In the genomic region with DNA sequence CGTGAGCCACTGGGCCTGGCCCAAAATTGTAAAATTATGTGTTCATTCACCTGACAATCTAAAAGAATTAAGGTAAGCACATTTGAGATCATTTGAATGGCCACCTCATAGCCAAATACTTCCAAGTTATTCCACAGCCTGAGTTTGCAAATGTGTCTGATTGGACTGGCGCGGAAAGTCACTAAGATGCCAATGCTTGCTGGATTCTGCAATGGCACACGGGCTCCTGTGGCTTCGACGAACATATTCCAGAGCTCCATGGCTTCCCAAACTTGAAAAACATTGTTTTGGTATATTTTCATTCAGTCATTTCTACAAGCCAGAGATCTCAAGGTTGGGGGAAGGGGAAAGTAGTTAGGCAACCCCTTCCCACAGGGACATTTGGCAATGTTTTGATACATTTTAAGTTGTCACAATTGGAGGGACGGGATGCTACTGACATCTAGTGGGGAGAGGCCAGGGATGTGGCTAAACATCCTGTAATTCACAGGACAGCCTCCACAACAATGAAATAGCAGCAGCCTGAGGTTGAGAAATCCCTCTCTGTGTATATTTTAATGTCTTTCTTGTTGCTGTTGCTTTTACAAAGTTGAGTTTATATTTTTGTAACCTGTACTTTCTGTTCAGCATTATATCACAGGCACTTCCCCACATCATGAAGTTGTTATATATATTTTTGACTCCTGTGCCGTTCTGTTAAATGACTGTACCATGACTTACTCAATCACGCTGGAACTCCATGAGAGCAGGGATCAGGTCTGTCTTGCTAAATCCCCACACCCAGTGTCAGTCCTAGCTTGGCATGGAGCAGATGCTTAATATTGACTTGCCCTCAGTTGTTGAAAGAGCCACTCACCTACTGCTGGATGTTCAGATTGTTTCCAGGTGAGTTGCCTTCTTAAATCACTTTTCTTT, we compare ENCODE assay signal across 8 cellular contexts. TPM values are rescaled to one million over a fixed set of nuclear protein-coding genes. Genes with fewer than 3 reads are reported as not detected.
DNase-seq lines count a peak whose midpoint lies in the region; ATAC-seq and TF ChIP-seq lines count a peak whose summit lies in the region.

No MANE protein-coding gene starts in this region.

- no peak overlapping the region for H3K4me3 Mint-ChIP-seq in activated CD4-positive, alpha-beta T cell treated with anti-CD3 and anti-CD28 coated beads, Interleukin-2, amount 10 ng/mL, durations not matched to agents 24 days and 14 days

- H3K9me3 Mint-ChIP-seq in activated CD4-positive, alpha-beta T cell treated with anti-CD3 and anti-CD28 coated beads, Interleukin-2, amount 10 ng/mL, durations not matched to agents 24 days and 14 days: no peaks in the 10 kb centered on the region

- no peak overlapping the region for H3K4me3 ChIP-seq in fibroblast of pulmonary artery (replicated peaks; ENCODE audit: low read depth, low read length)

- no peak overlapping the region for H3K27ac Mint-ChIP-seq in activated CD4-positive, alpha-beta T cell treated with anti-CD3 and anti-CD28 coated beads, Interleukin-2, amount 10 ng/mL, durations not matched to agents 24 days and 14 days

- ATAC-seq in HG02870 (IDR thresholded peaks at IDR 0.05; ENCODE audit: unreplicated experiment) (peak; percentile 90), HG03139 (IDR thresholded peaks at IDR 0.05; ENCODE audit: unreplicated experiment) (no peak)

- DNase-seq in activated naive CD4-positive, alpha-beta T cell treated with Interleukin-2 at 50 U/mL for 16 hours: peak; percentile 28
- no peak for DNase-seq in activated naive CD4-positive, alpha-beta T cell (lab: John Stamatoyannopoulos, UW)
- peak; percentile 71 for DNase-seq in NCI-H2227 treated with DMSO at 0.1 percent for 48 hours (lab: John Stamatoyannopoulos, UW)
- peak; percentile 77 for DNase-seq in activated CD4-positive, alpha-beta T cell treated with anti-CD3 and anti-CD28 coated beads, Interleukin-2, amount 10 ng/mL, durations not matched to agents 24 days and 14 days
- peak; percentile 82 for DNase-seq in fibroblast of pulmonary artery (ENCODE audit: low read depth)
- DNase-seq in non-pigmented ciliary epithelial cell (ENCODE audit: low read depth): peak; percentile 28

- intact Hi-C loops in activated CD4-positive, alpha-beta T cell treated with anti-CD3 and anti-CD28 coated beads, Interleukin-2, amount 10 ng/mL, durations not matched to agents 24 days and 14 days (cut with micrococcal nuclease): loop anchor here (5.0 to 10.0 kb wide), 3 partner anchors 305 to 1440 kb away; no protein-coding TSS in a partner anchor

- H3K36me3 Mint-ChIP-seq in activated CD4-positive, alpha-beta T cell treated with anti-CD3 and anti-CD28 coated beads, Interleukin-2, amount 10 ng/mL, durations not matched to agents 24 days and 14 days (ENCODE audit: low read depth): no peaks in the 10 kb centered on the region

- no peaks in the 10 kb centered on the region for H3K4me1 Mint-ChIP-seq in activated CD4-positive, alpha-beta T cell treated with anti-CD3 and anti-CD28 coated beads, Interleukin-2, amount 10 ng/mL, durations not matched to agents 24 days and 14 days

- TF ChIP-seq CTCF in fibroblast of pulmonary artery (IDR thresholded peaks at IDR 0.05; ENCODE audit: low read length, missing control alignments): peak; percentile 93

- peaks cover 3% of the 10 kb centered on the region for H3K27me3 Mint-ChIP-seq in activated CD4-positive, alpha-beta T cell treated with anti-CD3 and anti-CD28 coated beads, Interleukin-2, amount 10 ng/mL, durations not matched to agents 24 days and 14 days

RNA-seq across cellular contexts. Expression of a gene that starts 56.9 kb away (rescaled TPM):
- not detected in 2 replicates for total RNA-seq in activated CD4-positive, alpha-beta T cell treated with anti-CD3 and anti-CD28 coated beads, Interleukin-2, amount 10 ng/mL, durations not matched to agents 24 days and 14 days

RNA-seq across cellular contexts. Expression of a gene that starts 57.3 kb away (rescaled TPM):
- total RNA-seq in activated CD4-positive, alpha-beta T cell treated with anti-CD3 and anti-CD28 coated beads, Interleukin-2, amount 10 ng/mL, durations not matched to agents 24 days and 14 days: not detected in 2 replicates

Comparison
In these comparisons a context has a peak if more than half of its experiments do, and no peak if none do; other contexts are left out.
1. DNase-seq: peak in activated naive CD4-positive, alpha-beta T cell treated with Interleukin-2 at 50 U/mL for 16 hours (single experiment), NCI-H2227 treated with DMSO at 0.1 percent for 48 hours (single experiment), activated CD4-positive, alpha-beta T cell treated with anti-CD3 and anti-CD28 coated beads, Interleukin-2, amount 10 ng/mL, durations not matched to agents 24 days and 14 days (single experiment), fibroblast of pulmonary artery (single experiment) and non-pigmented ciliary epithelial cell (single experiment); none in activated naive CD4-positive, alpha-beta T cell (0 of 4).